12 cellular contexts compared by ENCODE assay signal in the genomic region with DNA sequence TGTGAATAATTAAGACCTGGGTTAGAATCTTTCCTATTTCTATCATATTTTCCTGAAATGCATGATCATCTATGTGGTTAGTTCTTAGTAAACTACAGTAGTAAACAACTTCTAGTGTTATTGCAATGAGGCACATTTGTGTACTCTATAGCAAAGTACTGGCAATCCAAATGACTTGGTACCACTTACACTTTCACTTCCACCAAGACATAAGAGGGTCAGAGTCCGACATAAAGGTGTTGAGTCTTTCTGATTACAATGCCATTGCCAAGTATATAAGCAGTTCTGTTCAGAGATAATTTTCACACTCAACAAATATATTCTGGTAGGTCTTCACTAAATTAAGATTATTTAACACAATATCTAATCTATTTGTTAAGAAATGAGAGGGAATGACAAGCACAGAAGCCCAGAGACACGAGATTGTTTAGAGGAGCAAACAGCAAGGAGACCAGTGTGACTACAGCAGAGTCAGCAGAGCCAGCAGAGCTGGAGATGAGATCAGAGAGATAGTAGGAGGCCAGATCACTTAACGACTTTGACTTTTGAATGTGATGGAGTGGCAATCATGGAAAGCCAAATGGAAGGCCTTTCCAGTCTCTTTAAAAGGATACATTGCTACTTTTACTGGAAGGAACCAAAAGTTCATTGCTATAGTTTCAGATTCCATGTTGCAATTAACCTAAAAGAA. TPM values are rescaled to one million over a fixed set of nuclear protein-coding genes. Genes with fewer than 3 reads are reported as not detected.
DNase-seq lines count a peak whose midpoint lies in the region; ATAC-seq and TF ChIP-seq lines count a peak whose summit lies in the region.
"Had no signal": no experiment of that assay in that cellular context is flagged by ENCODE, and none has a peak within 500 bp of the region (broad histone marks: within the 10 kb centered on the region; RNA-seq: fewer than 3 reads in every experiment).

No MANE protein-coding gene starts in this region.

- TF ChIP-seq CTCF in BE2C (IDR thresholded peaks at IDR 0.05; ENCODE audit: low read depth, low read length) (no peak), endothelial cell (IDR thresholded peaks at IDR 0.05; ENCODE audit: unreplicated experiment) (no peak)

- H3K27me3 ChIP-seq in BE2C: no peaks in the 10 kb centered on the region
- H3K27me3 ChIP-seq: pancreas had no signal

- H3K4me3 ChIP-seq in BE2C (ENCODE audit: low read depth, low read length): no peak overlapping the region
- H3K4me3 ChIP-seq: pancreas had no signal

- H3K4me3 Mint-ChIP-seq in activated naive CD8-positive, alpha-beta T cell treated with anti-CD3 and anti-CD28 coated beads for 36 hours: no peak overlapping the region
- no peak overlapping the region for H3K4me3 Mint-ChIP-seq in endothelial cell (ENCODE audit: unreplicated experiment)

- no peaks in the 10 kb centered on the region for H3K9me3 Mint-ChIP-seq in activated naive CD8-positive, alpha-beta T cell treated with anti-CD3 and anti-CD28 coated beads for 36 hours
- no peaks in the 10 kb centered on the region for H3K9me3 Mint-ChIP-seq in endothelial cell (ENCODE audit: unreplicated experiment)

- peaks cover 35% of the 10 kb centered on the region for H3K4me1 Mint-ChIP-seq in activated naive CD8-positive, alpha-beta T cell treated with anti-CD3 and anti-CD28 coated beads for 36 hours
- no peaks in the 10 kb centered on the region for H3K4me1 Mint-ChIP-seq in endothelial cell (ENCODE audit: unreplicated experiment)

- peaks cover 8% of the 10 kb centered on the region for H3K4me1 ChIP-seq in BE2C

- H3K9me3 ChIP-seq in BE2C: no peaks in the 10 kb centered on the region
- H3K9me3 ChIP-seq: pancreas had no signal

- peaks cover 30% of the 10 kb centered on the region for H3K36me3 Mint-ChIP-seq in activated naive CD8-positive, alpha-beta T cell treated with anti-CD3 and anti-CD28 coated beads for 36 hours
- no peaks in the 10 kb centered on the region for H3K36me3 Mint-ChIP-seq in endothelial cell (ENCODE audit: low read depth, unreplicated experiment)

- DNase-seq in BE2C (peak; percentile 34), NCI-H146 treated with DMSO at 0.1 percent for 48 hours (lab: John Stamatoyannopoulos, UW; ENCODE audit: unreplicated experiment) (no peak), endothelial cell (ENCODE audit: low spot score) (no peak), AML-193 (lab: John Stamatoyannopoulos, UW) (no peak)
- DNase-seq in activated naive CD8-positive, alpha-beta T cell treated with anti-CD3 and anti-CD28 coated beads for 36 hours: no peak
- DNase-seq: cortex of kidney, NCI-H2171 treated with DMSO at 0.1 percent for 48 hours, pancreas had no signal

- peak; percentile 47 for ATAC-seq in GM19023 (IDR thresholded peaks at IDR 0.05; ENCODE audit: unreplicated experiment)
- peak; percentile 52 for ATAC-seq in HG03342 (IDR thresholded peaks at IDR 0.05; ENCODE audit: unreplicated experiment)
- ATAC-seq in HG03135 (IDR thresholded peaks at IDR 0.05; ENCODE audit: unreplicated experiment): no peak
- ATAC-seq: activated naive CD4-positive, alpha-beta T cell treated with anti-CD3 and anti-CD28 coated beads, Interleukin-2, amount 50 U/mL, for 72 hours; pancreas had no signal

- no peaks in the 10 kb centered on the region for H3K36me3 ChIP-seq in BE2C
- H3K36me3 ChIP-seq: pancreas had no signal

- peak overlapping the region; percentile 54 for H3K27ac Mint-ChIP-seq in activated naive CD8-positive, alpha-beta T cell treated with anti-CD3 and anti-CD28 coated beads for 36 hours
- no peak overlapping the region for H3K27ac Mint-ChIP-seq in endothelial cell (ENCODE audit: unreplicated experiment)
- H3K27ac Mint-ChIP-seq: activated naive CD4-positive, alpha-beta T cell treated with anti-CD3 and anti-CD28 coated beads, Interleukin-2, amount 50 U/mL, for 72 hours had no signal

- no peaks in the 10 kb centered on the region for H3K27me3 Mint-ChIP-seq in activated naive CD8-positive, alpha-beta T cell treated with anti-CD3 and anti-CD28 coated beads for 36 hours
- H3K27me3 Mint-ChIP-seq in endothelial cell (ENCODE audit: unreplicated experiment): no peaks in the 10 kb centered on the region

RNA-seq across cellular contexts. Expression of a gene that starts 27.5 kb away (rescaled TPM):
- 15.8 TPM for polyA plus RNA-seq in BE2C (2012; ENCODE audit: insufficient read depth, insufficient read length, low read depth)
- total RNA-seq in activated naive CD8-positive, alpha-beta T cell treated with anti-CD3 and anti-CD28 coated beads for 36 hours: 10 to 100 TPM; 36.3 to 41.3 TPM
- total RNA-seq in endothelial cell (ENCODE audit: unreplicated experiment): 35.3 TPM
